Comparison of ENCODE assay signal across 17 cellular contexts in genomic region chr3:132606085-132606484, GRCh38. TPM values are rescaled to one million over a fixed set of nuclear protein-coding genes. Genes with fewer than 3 reads are reported as not detected.
DNase-seq lines count a peak whose midpoint lies in the region; ATAC-seq and TF ChIP-seq lines count a peak whose summit lies in the region.
"Had no signal": no experiment of that assay in that cellular context is flagged by ENCODE, and none has a peak within 500 bp of the region (broad histone marks: within the 10 kb centered on the region; RNA-seq: fewer than 3 reads in every experiment).

No MANE protein-coding gene starts in this region.

- peak; percentile 73 for ATAC-seq in thoracic aorta (ENCODE audit: insufficient number of reproducible peaks, low FRiP score, low read depth)
- no peak for ATAC-seq in stimulated activated naive CD8-positive, alpha-beta T cell treated with anti-CD3 and anti-CD28 coated beads, Interleukin-15, Interleukin-2, amounts not matched to agents 100 U/mL and 50 U/mL, for 24 hours
- ATAC-seq: naive thymus-derived CD8-positive, alpha-beta T cell had no signal

- no peaks in the 10 kb centered on the region for H3K36me3 ChIP-seq in thoracic aorta

- TF ChIP-seq CTCF in HFFc6 (IDR thresholded peaks at IDR 0.05) (no peak), cardiac fibroblast (IDR thresholded peaks at IDR 0.05; ENCODE audit: low read depth, low read length) (no peak), thoracic aorta (IDR thresholded peaks at IDR 0.05) (no peak)

- peak; percentile 41 for DNase-seq in HFFc6
- DNase-seq in cardiac fibroblast (ENCODE audit: low read depth in 2 of 2): peak; percentile 49 to 76
- DNase-seq in hepatic stellate cell (ENCODE audit: low spot score): peak; percentile 10
- no peak for DNase-seq in thoracic aorta (ENCODE audit: low spot score)
- DNase-seq in stimulated activated naive CD8-positive, alpha-beta T cell treated with anti-CD3 and anti-CD28 coated beads, Interleukin-15, Interleukin-2, amounts not matched to agents 100 U/mL and 50 U/mL, for 24 hours: no peak
- DNase-seq in activated effector memory CD4-positive, alpha-beta T cell treated with anti-CD3 and anti-CD28 coated beads, Interleukin-2, amount 50 U/mL, for 16 hours: no peak
- no peak for DNase-seq in NCI-H1105 (lab: John Stamatoyannopoulos, UW)
- DNase-seq: activated CD8-positive, alpha-beta memory T cell treated with anti-CD3 and anti-CD28 coated beads, Interleukin-2, amount 50 U/mL, for 4 hours; activated naive CD4-positive, alpha-beta T cell treated with anti-CD3 and anti-CD28 coated beads, Interleukin-2, amount 10 ng/mL, durations not matched to agents 7 days and 5 days; caudate nucleus; naive thymus-derived CD8-positive, alpha-beta T cell; NCI-H1694; NCI-H446 had no signal

- peak overlapping the region; percentile 91 for H3K27ac Mint-ChIP-seq in HFFc6
- H3K27ac Mint-ChIP-seq: activated naive CD4-positive, alpha-beta T cell treated with anti-CD3 and anti-CD28 coated beads, Interleukin-2, amount 10 ng/mL, durations not matched to agents 7 days and 5 days; naive thymus-derived CD8-positive, alpha-beta T cell; T-helper 2 cell treated with Interferon-gamma antibody and Interleukin-4, amounts not matched to agents 5 μg/mL and 100 μg/mL, for 36 hours had no signal

- peak overlapping the region; percentile 68 for H3K4me3 Mint-ChIP-seq in HFFc6
- H3K4me3 Mint-ChIP-seq: activated naive CD4-positive, alpha-beta T cell treated with anti-CD3 and anti-CD28 coated beads, Interleukin-2, amount 10 ng/mL, durations not matched to agents 7 days and 5 days; CD14-positive monocyte; naive thymus-derived CD8-positive, alpha-beta T cell; T-helper 2 cell treated with Interferon-gamma antibody and Interleukin-4, amounts not matched to agents 5 μg/mL and 100 μg/mL, for 36 hours had no signal

- peaks cover 51% of the 10 kb centered on the region for H3K36me3 Mint-ChIP-seq in HFFc6 (ENCODE audit: low read depth)

- H3K9me3 ChIP-seq in thoracic aorta: peaks cover 14% of the 10 kb centered on the region

- H3K4me1 ChIP-seq in thoracic aorta (ENCODE audit: control insufficient read depth in 1 of 2, low read depth in 2 of 2): peaks cover 20 to 36% of the 10 kb centered on the region in 2 donors

- H3K4me3 ChIP-seq in cardiac fibroblast (replicated peaks in 1 of 2; ENCODE audit: low read depth in 2 of 2, low read length in 2 of 2) (no peak overlapping the region), thoracic aorta (peak overlapping the region; percentile 9)

- H3K27ac ChIP-seq in thoracic aorta: peak overlapping the region; percentile 78 to 86

- no peaks in the 10 kb centered on the region for H3K27me3 ChIP-seq in thoracic aorta (replicated peaks; ENCODE audit: insufficient read depth)

- peaks cover 48% of the 10 kb centered on the region for H3K4me1 Mint-ChIP-seq in HFFc6 (ENCODE audit: low read depth)
- H3K4me1 Mint-ChIP-seq: activated naive CD4-positive, alpha-beta T cell treated with anti-CD3 and anti-CD28 coated beads, Interleukin-2, amount 10 ng/mL, durations not matched to agents 7 days and 5 days had no signal

- H3K27me3 Mint-ChIP-seq in HFFc6 (ENCODE audit: insufficient read depth): peaks cover 3% of the 10 kb centered on the region
- H3K27me3 Mint-ChIP-seq: activated naive CD4-positive, alpha-beta T cell treated with anti-CD3 and anti-CD28 coated beads, Interleukin-2, amount 10 ng/mL, durations not matched to agents 7 days and 5 days; naive thymus-derived CD8-positive, alpha-beta T cell had no signal

- H3K9me3 Mint-ChIP-seq in HFFc6: peaks cover 15% of the 10 kb centered on the region
- H3K9me3 Mint-ChIP-seq: activated naive CD4-positive, alpha-beta T cell treated with anti-CD3 and anti-CD28 coated beads, Interleukin-2, amount 10 ng/mL, durations not matched to agents 7 days and 5 days had no signal

RNA-seq across cellular contexts. Expression of gene ACKR4, which starts 9.0 kb away (rescaled TPM):
- total RNA-seq in HFFc6 (2021; fragmentation: NEBNext Ultra II Directional; extraction: Animal tissue kit (Norgen Biotek cat#: 25700)): 1 to 10 TPM in 5 of 6 experiments, under 1 TPM in 1; 0.78 to 8.4 (median 7.1) TPM
- total RNA-seq in thoracic aorta: 10 to 100 TPM in 1 of 2 donors, 1 to 10 TPM in 1; 7.3 to 13.5 TPM
- total RNA-seq: H4, HT1080 had no signal

RNA-seq across cellular contexts. Expression of gene ACAD11, which starts 53.5 kb away (rescaled TPM):
- 10 to 100 TPM; 13.3 to 18.5 (median 13.8) TPM for total RNA-seq in HFFc6 (2021; fragmentation: NEBNext Ultra II Directional; extraction: Animal tissue kit (Norgen Biotek cat#: 25700))
- total RNA-seq in thoracic aorta: 100 to 1,000 TPM in 1 of 2 donors, 10 to 100 TPM in 1; 52.8 to 100 TPM

RNA-seq across cellular contexts. Expression of gene UBA5, which starts 54.0 kb away (rescaled TPM):
- total RNA-seq in HFFc6 (2021; fragmentation: NEBNext Ultra II Directional; extraction: Animal tissue kit (Norgen Biotek cat#: 25700)): 10 to 100 TPM; 43.8 to 51.5 (median 48.0) TPM
- 10 to 100 TPM; 26.4 to 52.4 TPM for total RNA-seq in thoracic aorta

Comparison
In these comparisons a context has a peak if more than half of its experiments do, and no peak if none do; other contexts are left out.
1. DNase-seq: peak in HFFc6 (single experiment), cardiac fibroblast (2 of 2) and hepatic stellate cell (single experiment); none in thoracic aorta (single experiment), stimulated activated naive CD8-positive, alpha-beta T cell treated with anti-CD3 and anti-CD28 coated beads, Interleukin-15, Interleukin-2, amounts not matched to agents 100 U/mL and 50 U/mL, for 24 hours (single experiment), activated effector memory CD4-positive, alpha-beta T cell treated with anti-CD3 and anti-CD28 coated beads, Interleukin-2, amount 50 U/mL, for 16 hours (single experiment) and NCI-H1105 (single experiment).